10 cellular contexts compared by ENCODE assay signal in genomic region chr3:193744048-193744821, GRCh38.
DNase-seq lines count a peak whose midpoint lies in the region; ATAC-seq and TF ChIP-seq lines count a peak whose summit lies in the region.
"Had no signal": no experiment of that assay in that cellular context is flagged by ENCODE, and none has a peak within 500 bp of the region (broad histone marks: within the 10 kb centered on the region; RNA-seq: fewer than 3 reads in every experiment).

No MANE protein-coding gene starts in this region.

- H3K9me3 Mint-ChIP-seq in activated CD4-positive, alpha-beta T cell treated with anti-CD3 and anti-CD28 coated beads, Interleukin-2, amount 10 ng/mL, durations not matched to agents 24 days and 14 days = no peaks in the 10 kb centered on the region
- H3K9me3 Mint-ChIP-seq in activated CD4-positive, alpha-beta T cell treated with anti-CD3 and anti-CD28 coated beads, Interleukin-2, amount 10 ng/mL, durations not matched to agents 7 days and 5 days = no peaks in the 10 kb centered on the region
- H3K9me3 Mint-ChIP-seq in glutamatergic neuron (ENCODE audit: unreplicated experiment) = peaks cover 2% of the 10 kb centered on the region
- no peaks in the 10 kb centered on the region for H3K9me3 Mint-ChIP-seq in stimulated activated naive B cell treated with anti-CD40 and anti-IgM and Interleukin-4, amounts not matched to agents 10 μg/mL and 1 μg/mL and 100 μg/mL, for 72 hours

- H3K4me1 Mint-ChIP-seq in activated CD4-positive, alpha-beta T cell treated with anti-CD3 and anti-CD28 coated beads, Interleukin-2, amount 10 ng/mL, durations not matched to agents 24 days and 14 days = peaks cover 7% of the 10 kb centered on the region
- peaks cover 10% of the 10 kb centered on the region for H3K4me1 Mint-ChIP-seq in activated CD4-positive, alpha-beta T cell treated with anti-CD3 and anti-CD28 coated beads, Interleukin-2, amount 10 ng/mL, durations not matched to agents 7 days and 5 days
- H3K4me1 Mint-ChIP-seq in glutamatergic neuron (ENCODE audit: low read depth, unreplicated experiment) = peaks cover 24% of the 10 kb centered on the region
- peaks cover 7 to 9% of the 10 kb centered on the region in 2 donors for H3K4me1 Mint-ChIP-seq in stimulated activated naive B cell treated with anti-CD40 and anti-IgM and Interleukin-4, amounts not matched to agents 10 μg/mL and 1 μg/mL and 100 μg/mL, for 72 hours

- POLR2A ChIA-PET in activated CD4-positive, alpha-beta T cell treated with anti-CD3 and anti-CD28 coated beads, Interleukin-2, amount 10 ng/mL, durations not matched to agents 7 days and 5 days (lab: Charles Lee) = no interaction called here

- peak; percentile 47 for DNase-seq in activated CD4-positive, alpha-beta T cell treated with anti-CD3 and anti-CD28 coated beads, Interleukin-2, amount 10 ng/mL, durations not matched to agents 24 days and 14 days
- no peak for DNase-seq in activated CD4-positive, alpha-beta T cell treated with anti-CD3 and anti-CD28 coated beads, Interleukin-2, amount 10 ng/mL, durations not matched to agents 7 days and 5 days
- DNase-seq in NCI-H2196 (lab: John Stamatoyannopoulos, UW; ENCODE audit: unreplicated experiment) (peak; percentile 99), glutamatergic neuron (no peak), posterior vena cava (ENCODE audit: low spot score) (no peak)
- no peak for DNase-seq in stimulated activated naive B cell treated with anti-CD40 and anti-IgM and Interleukin-4, amounts not matched to agents 10 μg/mL and 1 μg/mL and 100 μg/mL, for 72 hours
- DNase-seq: activated CD8-positive, alpha-beta memory T cell treated with anti-CD3 and anti-CD28 coated beads, Interleukin-2, amount 50 U/mL, for 4 hours; tibial artery had no signal

- H3K27ac Mint-ChIP-seq in activated CD4-positive, alpha-beta T cell treated with anti-CD3 and anti-CD28 coated beads, Interleukin-2, amount 10 ng/mL, durations not matched to agents 24 days and 14 days = no peak overlapping the region
- no peak overlapping the region for H3K27ac Mint-ChIP-seq in activated CD4-positive, alpha-beta T cell treated with anti-CD3 and anti-CD28 coated beads, Interleukin-2, amount 10 ng/mL, durations not matched to agents 7 days and 5 days
- H3K27ac Mint-ChIP-seq in glutamatergic neuron (ENCODE audit: unreplicated experiment) = peak overlapping the region; percentile 81
- no peak overlapping the region for H3K27ac Mint-ChIP-seq in stimulated activated naive B cell treated with anti-CD40 and anti-IgM and Interleukin-4, amounts not matched to agents 10 μg/mL and 1 μg/mL and 100 μg/mL, for 72 hours

- TF ChIP-seq CTCF in glutamatergic neuron (IDR thresholded peaks at IDR 0.05; ENCODE audit: partially characterized antibody, unreplicated experiment) = no peak

- CTCF ChIA-PET in activated CD4-positive, alpha-beta T cell treated with anti-CD3 and anti-CD28 coated beads, Interleukin-2, amount 10 ng/mL, durations not matched to agents 7 days and 5 days (lab: Charles Lee) = no interaction called here

- H3K4me3 Mint-ChIP-seq in activated CD4-positive, alpha-beta T cell treated with anti-CD3 and anti-CD28 coated beads, Interleukin-2, amount 10 ng/mL, durations not matched to agents 24 days and 14 days = no peak overlapping the region
- no peak overlapping the region for H3K4me3 Mint-ChIP-seq in activated CD4-positive, alpha-beta T cell treated with anti-CD3 and anti-CD28 coated beads, Interleukin-2, amount 10 ng/mL, durations not matched to agents 7 days and 5 days
- H3K4me3 Mint-ChIP-seq in glutamatergic neuron (ENCODE audit: unreplicated experiment) = peak overlapping the region; percentile 16
- peak overlapping the region; percentile 0 to 17 for H3K4me3 Mint-ChIP-seq in stimulated activated naive B cell treated with anti-CD40 and anti-IgM and Interleukin-4, amounts not matched to agents 10 μg/mL and 1 μg/mL and 100 μg/mL, for 72 hours

- intact Hi-C loops in activated CD4-positive, alpha-beta T cell treated with anti-CD3 and anti-CD28 coated beads, Interleukin-2, amount 10 ng/mL, durations not matched to agents 24 days and 14 days (cut with micrococcal nuclease) = no loop called here
- intact Hi-C loops in posterior vena cava (cut with DNase I) = no loop called here

- peaks cover 20% of the 10 kb centered on the region for H3K27me3 Mint-ChIP-seq in activated CD4-positive, alpha-beta T cell treated with anti-CD3 and anti-CD28 coated beads, Interleukin-2, amount 10 ng/mL, durations not matched to agents 24 days and 14 days
- peaks cover 16% of the 10 kb centered on the region for H3K27me3 Mint-ChIP-seq in activated CD4-positive, alpha-beta T cell treated with anti-CD3 and anti-CD28 coated beads, Interleukin-2, amount 10 ng/mL, durations not matched to agents 7 days and 5 days
- peaks cover 2% of the 10 kb centered on the region for H3K27me3 Mint-ChIP-seq in glutamatergic neuron (ENCODE audit: unreplicated experiment)
- peaks cover 4 to 11% of the 10 kb centered on the region in 2 donors for H3K27me3 Mint-ChIP-seq in stimulated activated naive B cell treated with anti-CD40 and anti-IgM and Interleukin-4, amounts not matched to agents 10 μg/mL and 1 μg/mL and 100 μg/mL, for 72 hours

- no peak for ATAC-seq in stimulated activated naive B cell treated with anti-CD40 and anti-IgM and Interleukin-4, amounts not matched to agents 10 μg/mL and 1 μg/mL and 100 μg/mL, for 72 hours (replicated peaks)
- ATAC-seq in GM21423 (IDR thresholded peaks at IDR 0.05; ENCODE audit: unreplicated experiment) (no peak), HG03439 (IDR thresholded peaks at IDR 0.05; ENCODE audit: unreplicated experiment) (no peak)

- H3K36me3 Mint-ChIP-seq in activated CD4-positive, alpha-beta T cell treated with anti-CD3 and anti-CD28 coated beads, Interleukin-2, amount 10 ng/mL, durations not matched to agents 24 days and 14 days (ENCODE audit: low read depth) = no peaks in the 10 kb centered on the region
- H3K36me3 Mint-ChIP-seq in activated CD4-positive, alpha-beta T cell treated with anti-CD3 and anti-CD28 coated beads, Interleukin-2, amount 10 ng/mL, durations not matched to agents 7 days and 5 days (ENCODE audit: low read depth) = no peaks in the 10 kb centered on the region
- no peaks in the 10 kb centered on the region for H3K36me3 Mint-ChIP-seq in glutamatergic neuron (ENCODE audit: unreplicated experiment)
- no peaks in the 10 kb centered on the region for H3K36me3 Mint-ChIP-seq in stimulated activated naive B cell treated with anti-CD40 and anti-IgM and Interleukin-4, amounts not matched to agents 10 μg/mL and 1 μg/mL and 100 μg/mL, for 72 hours

Comparison
In these comparisons a context has a peak if more than half of its experiments do, and no peak if none do; other contexts are left out.
1. DNase-seq: peak in activated CD4-positive, alpha-beta T cell treated with anti-CD3 and anti-CD28 coated beads, Interleukin-2, amount 10 ng/mL, durations not matched to agents 24 days and 14 days (single experiment) and NCI-H2196 (single experiment); none in activated CD4-positive, alpha-beta T cell treated with anti-CD3 and anti-CD28 coated beads, Interleukin-2, amount 10 ng/mL, durations not matched to agents 7 days and 5 days (single experiment), glutamatergic neuron (single experiment), stimulated activated naive B cell treated with anti-CD40 and anti-IgM and Interleukin-4, amounts not matched to agents 10 μg/mL and 1 μg/mL and 100 μg/mL, for 72 hours (single experiment) and posterior vena cava (single experiment).
2. H3K4me3 Mint-ChIP-seq: peak in glutamatergic neuron (single experiment) and stimulated activated naive B cell treated with anti-CD40 and anti-IgM and Interleukin-4, amounts not matched to agents 10 μg/mL and 1 μg/mL and 100 μg/mL, for 72 hours (2 of 2); none in activated CD4-positive, alpha-beta T cell treated with anti-CD3 and anti-CD28 coated beads, Interleukin-2, amount 10 ng/mL, durations not matched to agents 24 days and 14 days (single experiment) and activated CD4-positive, alpha-beta T cell treated with anti-CD3 and anti-CD28 coated beads, Interleukin-2, amount 10 ng/mL, durations not matched to agents 7 days and 5 days (single experiment).